Comparison of ENCODE assay signal across 14 cellular contexts in genomic region chr12:5318874-5319273, GRCh38.
DNase-seq lines count a peak whose midpoint lies in the region; ATAC-seq, FAIRE-seq and TF ChIP-seq lines count a peak whose summit lies in the region.
"Had no signal": no experiment of that assay in that cellular context is flagged by ENCODE, and none has a peak within 500 bp of the region (broad histone marks: within the 10 kb centered on the region; RNA-seq: fewer than 3 reads in every experiment).

No MANE protein-coding gene starts in this region.

- H3K79me2 ChIP-seq in HepG2 (ENCODE audit: insufficient read depth, low read length) = no peaks in the 10 kb centered on the region

- TF ChIP-seq EP300 in HepG2 (IDR thresholded peaks at IDR 0.05; ENCODE audit: low read depth in 2 of 2, low read length in 2 of 2) (no peak), HepG2 (CRISPR knock-in tag; IDR thresholded peaks at IDR 0.05; ENCODE audit: borderline replicate concordance) (no peak)

- peak overlapping the region; percentile 62 for H3K27ac Mint-ChIP-seq in Caco-2 (ENCODE audit: unreplicated experiment)
- H3K27ac Mint-ChIP-seq: activated naive CD8-positive, alpha-beta T cell; CD4-positive, CD25-positive, alpha-beta regulatory T cell had no signal

- no peak overlapping the region for H3K9ac ChIP-seq in HepG2 (ENCODE audit: insufficient read depth, low read depth, low read length)

- H3K9me3 ChIP-seq in Caco-2 (no peaks in the 10 kb centered on the region), MG63 (peaks cover 6% of the 10 kb centered on the region; the same call in 1 of the 2 replicates), HepG2 (ENCODE audit: low read length) (peaks cover 62% of the 10 kb centered on the region)

- no peak overlapping the region for H3K27ac ChIP-seq in HepG2 (ENCODE audit: extremely low read length, insufficient read depth, low read length)
- H3K27ac ChIP-seq: heart left ventricle had no signal

- in situ Hi-C loops in HepG2 (cut with HindIII; ENCODE audit: extremely low pct_ligation_motif_present, low pct_unique_long_range_greater_than_20kb) = no loop called here

- H3K4me2 ChIP-seq in HepG2 (ENCODE audit: low read depth, low read length) = no peak overlapping the region

- H3K4me3 ChIP-seq in Caco-2 (ENCODE audit: low read depth, low read length) (no peak overlapping the region), MG63 (no peak overlapping the region), epithelial cell of proximal tubule (ENCODE audit: low read depth, low read length) (no peak overlapping the region), HepG2 (replicated peaks in 1 of 3; ENCODE audit: insufficient read depth in 1 of 3, low read depth in 2 of 3, low read length in 3 of 3) (no peak overlapping the region)
- H3K4me3 ChIP-seq: heart left ventricle had no signal

- CTCF ChIA-PET in Caco-2 (lab: Charles Lee) = no interaction called here
- CTCF ChIA-PET in HepG2 (lab: Yijun Ruan, JAX; ENCODE audit: low intra/inter-chr PET ratio, low total read pairs) = no interaction called here

- TF ChIP-seq POLR2A in HepG2 (IDR thresholded peaks at IDR 0.05; ENCODE audit: insufficient read depth in 1 of 2, low read depth in 2 of 2, low read length in 2 of 2) = no peak

- peaks cover 55% of the 10 kb centered on the region for H3K9me3 Mint-ChIP-seq in Caco-2 (ENCODE audit: unreplicated experiment)

- H3K27me3 Mint-ChIP-seq in Caco-2 (ENCODE audit: insufficient read depth, unreplicated experiment) = no peaks in the 10 kb centered on the region
- H3K27me3 Mint-ChIP-seq: CD4-positive, CD25-positive, alpha-beta regulatory T cell had no signal

- intact Hi-C loops in Caco-2 (cut with micrococcal nuclease; ENCODE audit: unreplicated experiment) (no loop called here), HepG2 (cut with micrococcal nuclease; ENCODE audit: unreplicated experiment) (no loop called here)

- H4K20me1 ChIP-seq in HepG2 (ENCODE audit: insufficient read depth, low read length) = no peaks in the 10 kb centered on the region

- H3K4me1 ChIP-seq in Caco-2 (no peaks in the 10 kb centered on the region), HepG2 (ENCODE audit: insufficient read depth, low read length) (no peaks in the 10 kb centered on the region)
- H3K4me1 ChIP-seq: heart left ventricle had no signal

- POLR2A ChIA-PET in Caco-2 (lab: Charles Lee) (no interaction called here), HepG2 (lab: Yijun Ruan, JAX) (no interaction called here)

- no peak overlapping the region for H3K4me3 Mint-ChIP-seq in Caco-2 (ENCODE audit: unreplicated experiment)
- H3K4me3 Mint-ChIP-seq: activated naive CD8-positive, alpha-beta T cell; CD4-positive, CD25-positive, alpha-beta regulatory T cell had no signal

- H3K36me3 ChIP-seq in Caco-2 (ENCODE audit: control insufficient read depth, insufficient read depth, low read length) (peaks cover 2% of the 10 kb centered on the region; the same call in 1 of the 2 replicates), MG63 (no peaks in the 10 kb centered on the region), HepG2 (replicated peaks in 1 of 2; ENCODE audit: control insufficient read depth in 1 of 2, insufficient read depth in 2 of 2, low read length in 2 of 2) (no peaks in the 10 kb centered on the region)
- H3K36me3 ChIP-seq: heart left ventricle had no signal

- TF ChIP-seq RAD21 in HepG2 (CRISPR knock-in tag; IDR thresholded peaks at IDR 0.05) = no peak

- no peak overlapping the region for H2AFZ ChIP-seq in HepG2 (ENCODE audit: low read length)

- peaks cover 4% of the 10 kb centered on the region for H3K36me3 Mint-ChIP-seq in Caco-2 (ENCODE audit: insufficient read depth, unreplicated experiment)
- H3K36me3 Mint-ChIP-seq: activated naive CD8-positive, alpha-beta T cell; CD4-positive, CD25-positive, alpha-beta regulatory T cell had no signal

- H3K4me1 Mint-ChIP-seq in Caco-2 (ENCODE audit: low read depth, unreplicated experiment) = peaks cover 12% of the 10 kb centered on the region
- H3K4me1 Mint-ChIP-seq: CD4-positive, CD25-positive, alpha-beta regulatory T cell had no signal

- BruUV-seq in Caco-2 (replicated peaks; lab: Mats Ljungman, UMichigan) (no TSS peak), HepG2 (replicated peaks; lab: Mats Ljungman, UMichigan) (no TSS peak)

- H3K27me3 ChIP-seq in Caco-2 (replicated peaks; ENCODE audit: control insufficient read depth, insufficient read depth, low read length) (no peaks in the 10 kb centered on the region), MG63 (no peaks in the 10 kb centered on the region), HepG2 (ENCODE audit: control insufficient read depth in 1 of 2, insufficient read depth in 2 of 2, low read length in 2 of 2) (no peaks in the 10 kb centered on the region; a peak in 1 of 5 replicates)
- H3K27me3 ChIP-seq: heart left ventricle had no signal

- DNase-seq in Caco-2 (peak; percentile 33 to 56), MG63 (peak; percentile 75), epithelial cell of proximal tubule (ENCODE audit: low read depth) (peak; percentile 1), non-pigmented ciliary epithelial cell (ENCODE audit: low read depth) (peak; percentile 24), HepG2 (ENCODE audit: low spot score) (no peak), NOMO-1 treated with dmso at 0.1 percent for 144 hours (lab: John Stamatoyannopoulos, UW; ENCODE audit: unreplicated experiment) (no peak), NCI-H226 (no peak), NCI-H526 (lab: John Stamatoyannopoulos, UW) (no peak)
- DNase-seq: CD4-positive, CD25-positive, alpha-beta regulatory T cell; heart left ventricle; NCI-H446 had no signal

- TF ChIP-seq CTCF in Caco-2 (IDR thresholded peaks at IDR 0.05; ENCODE audit: insufficient read depth in 1 of 2, low read depth in 1 of 2, low read length in 1 of 2, severe bottlenecking in 1 of 2, unreplicated experiment in 1 of 2) (no peak), epithelial cell of proximal tubule (conservative IDR thresholded peaks at IDR 0.05; ENCODE audit: low read depth, low read length) (no peak), HepG2 (CRISPR knock-in tag; IDR thresholded peaks at IDR 0.05) (no peak)

- no peak for FAIRE-seq in HepG2 (lab: Jason Lieb, UNC)
- FAIRE-seq: TTC549 had no signal

- ATAC-seq in HepG2 = no peak
- ATAC-seq: heart left ventricle, Right ventricle myocardium inferior had no signal

TF ChIP-seq in HepG2, 621 proteins besides CTCF, POLR2A, EP300 and RAD21:
- TF ChIP-seq KMT2A (CRISPR knock-in tag; IDR thresholded peaks at IDR 0.05) (no peak), ZNF441 (CRISPR knock-in tag; IDR thresholded peaks at IDR 0.05; ENCODE audit: borderline replicate concordance) (no peak), MBD4 (IDR thresholded peaks at IDR 0.05; ENCODE audit: borderline replicate concordance, low read length) (no peak), HES4 (CRISPR knock-in tag; IDR thresholded peaks at IDR 0.05; ENCODE audit: borderline replicate concordance) (no peak), TARDBP (CRISPR knock-in tag; IDR thresholded peaks at IDR 0.05) (no peak), ZBTB21 (CRISPR knock-in tag; IDR thresholded peaks at IDR 0.05) (no peak), HOXD1 (CRISPR knock-in tag; IDR thresholded peaks at IDR 0.05) (no peak), MTA1 (CRISPR knock-in tag; IDR thresholded peaks at IDR 0.05; ENCODE audit: borderline replicate concordance) (no peak), YY1 (IDR thresholded peaks at IDR 0.05; ENCODE audit: insufficient read depth, insufficient replicate concordance, low read depth, low read length) (no peak), ZNF710 (CRISPR knock-in tag; IDR thresholded peaks at IDR 0.05; ENCODE audit: borderline replicate concordance) (no peak)

Comparison
In these comparisons a context has a peak if more than half of its experiments do, and no peak if none do; other contexts are left out.
1. DNase-seq: peak in Caco-2 (2 of 2), MG63 (single experiment), epithelial cell of proximal tubule (single experiment) and non-pigmented ciliary epithelial cell (single experiment); none in HepG2 (single experiment), NOMO-1 treated with dmso at 0.1 percent for 144 hours (single experiment), NCI-H226 (single experiment) and NCI-H526 (0 of 2).